ENCODE assay signal across 10 cellular contexts in genomic region chr4:145828802-145829485, GRCh38.
DNase-seq lines count a peak whose midpoint lies in the region; ATAC-seq and TF ChIP-seq lines count a peak whose summit lies in the region.
"Had no signal": no experiment of that assay in that cellular context is flagged by ENCODE, and none has a peak within 500 bp of the region (broad histone marks: within the 10 kb centered on the region; RNA-seq: fewer than 3 reads in every experiment).

No MANE protein-coding gene starts in this region.

- ATAC-seq in GM19328 (IDR thresholded peaks at IDR 0.05; ENCODE audit: unreplicated experiment) = peak; percentile 65
- peak; percentile 67 for ATAC-seq in HG02970 (IDR thresholded peaks at IDR 0.05; ENCODE audit: low FRiP score, unreplicated experiment)
- no peak for ATAC-seq in T-helper 17 cell

- intact Hi-C loops in spleen (cut with DNase I; ENCODE audit: low total_unique reads) = no loop called here

- peak overlapping the region in 1 of 8 donors; percentile 29 for H3K27ac ChIP-seq in spleen
- no peak overlapping the region for H3K27ac ChIP-seq in neuronal stem cell (replicated peaks; ENCODE audit: low read length)

- H3K79me1 ChIP-seq in neuronal stem cell (ENCODE audit: low read depth, low read length) = no peaks in the 10 kb centered on the region

- H3K4me2 ChIP-seq in neuronal stem cell (ENCODE audit: insufficient read depth, low read length, poor library complexity, severe bottlenecking) = no peak overlapping the region

- no peak for TF ChIP-seq CTCF in GM10266 (IDR thresholded peaks at IDR 0.05; ENCODE audit: control insufficient read depth, insufficient read depth, low read depth, missing control alignments)
- TF ChIP-seq CTCF in spleen (IDR thresholded peaks at IDR 0.05 in 8 of 11, conservative IDR thresholded peaks at IDR 0.05 in 3 of 11) = no peak
- TF ChIP-seq CTCF in BE2C (IDR thresholded peaks at IDR 0.05; ENCODE audit: low read depth, low read length) = no peak

- H4K91ac ChIP-seq in neuronal stem cell (ENCODE audit: low read depth, low read length, poor library complexity) = no peak overlapping the region

- no peak overlapping the region for H2BK120ac ChIP-seq in neuronal stem cell (ENCODE audit: low read depth, low read length)

- no peak overlapping the region for H4K8ac ChIP-seq in neuronal stem cell (ENCODE audit: low read depth, low read length)

- 70 to 80% (median 74%) methylated on average over 3 of the region's 3 CpGs for WGBS in spleen, 5 donors
- WGBS in neuronal stem cell (ENCODE audit: extremely low coverage in 2 of 2, insufficient read length in 2 of 2, insufficient replicate concordance in 1 of 2), 2 donors = no CpG with 5 or more reads among the region's 3 CpGs

- peaks cover 10% of the 10 kb centered on the region for H3K36me3 Mint-ChIP-seq in T-helper 17 cell (ENCODE audit: low read depth)

- DNase-seq in GM10266 (ENCODE audit: extremely low spot score) = peak; percentile 37
- DNase-seq in T-helper 17 cell = no peak
- no peak for DNase-seq in globus pallidus (ENCODE audit: low spot score)
- no peak for DNase-seq in spleen
- DNase-seq in neuronal stem cell (ENCODE audit: low spot score) = no peak
- no peak for DNase-seq in BE2C
- DNase-seq: activated effector memory CD4-positive, alpha-beta T cell treated with anti-CD3 and anti-CD28 coated beads, Interleukin-2, amount 50 U/mL, for 16 hours; COR-L47 had no signal

- H3K9me3 ChIP-seq in T-helper 17 cell (ENCODE audit: control insufficient read depth, low read length, poor library complexity, severe bottlenecking) (no peaks in the 10 kb centered on the region), spleen (no peaks in the 10 kb centered on the region), neuronal stem cell (replicated peaks in 1 of 2; ENCODE audit: control insufficient read depth in 2 of 2, insufficient read depth in 1 of 2, low read depth in 1 of 2, low read length in 2 of 2) (no peaks in the 10 kb centered on the region), BE2C (no peaks in the 10 kb centered on the region)

- no peak overlapping the region for H3K18ac ChIP-seq in neuronal stem cell (ENCODE audit: low read length)

- H3K23ac ChIP-seq in neuronal stem cell (ENCODE audit: low read depth, low read length, poor library complexity) = no peak overlapping the region

- TF ChIP-seq POLR2A in spleen (IDR thresholded peaks at IDR 0.05) = no peak

- H3K14ac ChIP-seq in neuronal stem cell (ENCODE audit: low read length) = no peak overlapping the region

- no peak overlapping the region for H3K9ac ChIP-seq in neuronal stem cell (ENCODE audit: low read depth, low read length, poor library complexity)

- H3K4me1 Mint-ChIP-seq in T-helper 17 cell = peaks cover 18% of the 10 kb centered on the region

- no peak overlapping the region for H2BK15ac ChIP-seq in neuronal stem cell (ENCODE audit: low read length)

- H3K27me3 Mint-ChIP-seq in T-helper 17 cell = no peaks in the 10 kb centered on the region

- no peak overlapping the region for H3K4me3 Mint-ChIP-seq in T-helper 17 cell

- no peak overlapping the region for H2AK5ac ChIP-seq in neuronal stem cell (ENCODE audit: low read depth, low read length)

- no peaks in the 10 kb centered on the region for H3K27me3 ChIP-seq in spleen (replicated peaks in 1 of 7)
- no peaks in the 10 kb centered on the region for H3K27me3 ChIP-seq in neuronal stem cell (ENCODE audit: control insufficient read depth in 3 of 3, insufficient read depth in 3 of 3, low read depth in 1 of 3, low read length in 3 of 3)
- H3K27me3 ChIP-seq in BE2C = no peaks in the 10 kb centered on the region

- no peak overlapping the region for H3K4me3 ChIP-seq in spleen
- H3K4me3 ChIP-seq in neuronal stem cell (ENCODE audit: low read length in 2 of 2) = no peak overlapping the region
- H3K4me3 ChIP-seq in BE2C (ENCODE audit: low read depth, low read length) = no peak overlapping the region

- H2AFZ ChIP-seq in neuronal stem cell (ENCODE audit: low read length) = no peak overlapping the region

- H2BK12ac ChIP-seq in neuronal stem cell (ENCODE audit: low read length) = no peak overlapping the region

- H3K4me1 ChIP-seq in spleen (peaks cover 5 to 28% (median 16%) of the 10 kb centered on the region in 6 donors), neuronal stem cell (ENCODE audit: control insufficient read depth in 2 of 2, insufficient read depth in 1 of 2, low read depth in 1 of 2, low read length in 2 of 2) (peaks cover 4 to 10% of the 10 kb centered on the region in 2 donors), BE2C (peaks cover 11% of the 10 kb centered on the region)

- H3K36me3 ChIP-seq in spleen (peaks cover 0 to 27% (median 4%) of the 10 kb centered on the region in 6 donors), neuronal stem cell (replicated peaks in 1 of 2; ENCODE audit: control insufficient read depth in 2 of 2, insufficient read depth in 2 of 2, low read length in 2 of 2) (peaks cover 2 to 47% of the 10 kb centered on the region in 2 donors), BE2C (peaks cover 3% of the 10 kb centered on the region; the same call in 1 of the 2 replicates)

- H3K27ac Mint-ChIP-seq in T-helper 17 cell = peak overlapping the region; percentile 87

- H2BK5ac ChIP-seq in neuronal stem cell (ENCODE audit: low read length) = no peak overlapping the region

- no peak overlapping the region for H3K4ac ChIP-seq in neuronal stem cell (ENCODE audit: low read length)
